8 cellular contexts compared by ENCODE assay signal in genomic region chr6:7136859-7137334, GRCh38. TPM values are rescaled to one million over a fixed set of nuclear protein-coding genes. Genes with fewer than 3 reads are reported as not detected.
DNase-seq lines count a peak whose midpoint lies in the region; ATAC-seq lines count a peak whose summit lies in the region.

No MANE protein-coding gene starts in this region.

- peaks cover 14% of the 10 kb centered on the region for H3K36me3 Mint-ChIP-seq in activated naive CD4-positive, alpha-beta T cell treated with anti-CD3 and anti-CD28 coated beads, Interleukin-2, amount 10 ng/mL, durations not matched to agents 7 days and 5 days
- H3K36me3 Mint-ChIP-seq in activated T-cell treated with anti-CD3 and anti-CD28 coated beads, Interleukin-2, amount 50 U/mL, for 72 hours (ENCODE audit: insufficient read depth in 2 of 2), result peaks cover 0 to 3% of the 10 kb centered on the region in 2 donors
- H3K36me3 Mint-ChIP-seq in naive thymus-derived CD8-positive, alpha-beta T cell, result peaks cover 0 to 6% (median 0%) of the 10 kb centered on the region in 3 donors

- peak overlapping the region; percentile 92 for H3K27ac Mint-ChIP-seq in activated naive CD4-positive, alpha-beta T cell treated with anti-CD3 and anti-CD28 coated beads, Interleukin-2, amount 10 ng/mL, durations not matched to agents 7 days and 5 days
- H3K27ac Mint-ChIP-seq in activated T-cell treated with anti-CD3 and anti-CD28 coated beads, Interleukin-2, amount 50 U/mL, for 72 hours, result peak overlapping the region; percentile 98
- H3K27ac Mint-ChIP-seq in naive thymus-derived CD8-positive, alpha-beta T cell, result peak overlapping the region; percentile 93 to 99 (median 97)

- H3K4me1 Mint-ChIP-seq in activated naive CD4-positive, alpha-beta T cell treated with anti-CD3 and anti-CD28 coated beads, Interleukin-2, amount 10 ng/mL, durations not matched to agents 7 days and 5 days, result peaks cover 84% of the 10 kb centered on the region
- peaks cover 93% of the 10 kb centered on the region for H3K4me1 Mint-ChIP-seq in activated T-cell treated with anti-CD3 and anti-CD28 coated beads, Interleukin-2, amount 50 U/mL, for 72 hours (ENCODE audit: low read depth)
- peaks cover 25 to 87% (median 66%) of the 10 kb centered on the region in 4 donors for H3K4me1 Mint-ChIP-seq in naive thymus-derived CD8-positive, alpha-beta T cell

- CTCF ChIA-PET in activated naive CD4-positive, alpha-beta T cell treated with anti-CD3 and anti-CD28 coated beads, Interleukin-2, amount 10 ng/mL, durations not matched to agents 7 days and 5 days (lab: Charles Lee), result interaction anchor here (0.8 to 1.9 kb wide), 4 partner anchors 8 to 437 kb away, joined by 3 to 5 read pairs (median 4); no protein-coding TSS in a partner anchor

- peak; percentile 30 for DNase-seq in activated naive CD4-positive, alpha-beta T cell treated with anti-CD3 and anti-CD28 coated beads, Interleukin-2, amount 10 ng/mL, durations not matched to agents 7 days and 5 days
- DNase-seq in activated naive CD4-positive, alpha-beta T cell treated with anti-CD3 and anti-CD28 coated beads, Interleukin-2, amount 50 U/mL, for 16 hours, result no peak
- no peak for DNase-seq in activated T-cell treated with anti-CD3 and anti-CD28 coated beads, Interleukin-2, amount 50 U/mL, for 72 hours
- DNase-seq in naive thymus-derived CD8-positive, alpha-beta T cell, result no peak
- no peak for DNase-seq in NCI-H510A (lab: John Stamatoyannopoulos, UW)
- DNase-seq in GF-D8 (lab: John Stamatoyannopoulos, UW), result no peak
- DNase-seq in left colon, result no peak

- peak; percentile 42 for ATAC-seq in HG03097 (IDR thresholded peaks at IDR 0.05; ENCODE audit: low FRiP score, unreplicated experiment)
- ATAC-seq in activated T-cell treated with anti-CD3 and anti-CD28 coated beads, Interleukin-2, amount 50 U/mL, for 72 hours (replicated peaks in 1 of 2), result no peak
- ATAC-seq in naive thymus-derived CD8-positive, alpha-beta T cell, result no peak
- ATAC-seq in left colon, result no peak

- no peaks in the 10 kb centered on the region for H3K27me3 Mint-ChIP-seq in activated naive CD4-positive, alpha-beta T cell treated with anti-CD3 and anti-CD28 coated beads, Interleukin-2, amount 10 ng/mL, durations not matched to agents 7 days and 5 days
- H3K27me3 Mint-ChIP-seq in activated T-cell treated with anti-CD3 and anti-CD28 coated beads, Interleukin-2, amount 50 U/mL, for 72 hours (ENCODE audit: low read depth), result no peaks in the 10 kb centered on the region
- H3K27me3 Mint-ChIP-seq in naive thymus-derived CD8-positive, alpha-beta T cell, result no peaks in the 10 kb centered on the region

- POLR2A ChIA-PET in naive thymus-derived CD8-positive, alpha-beta T cell (lab: Charles Lee), result interaction anchor here (1.1 to 2.2 kb wide), 7 partner anchors 8 to 84 kb away, joined by 3 to 13 read pairs (median 8); partner anchors contain the start of gene RREB1

- peak overlapping the region; percentile 65 for H3K4me3 Mint-ChIP-seq in activated naive CD4-positive, alpha-beta T cell treated with anti-CD3 and anti-CD28 coated beads, Interleukin-2, amount 10 ng/mL, durations not matched to agents 7 days and 5 days
- H3K4me3 Mint-ChIP-seq in activated T-cell treated with anti-CD3 and anti-CD28 coated beads, Interleukin-2, amount 50 U/mL, for 72 hours, result peak overlapping the region; percentile 85 to 97
- H3K4me3 Mint-ChIP-seq in naive thymus-derived CD8-positive, alpha-beta T cell, result peak overlapping the region in 9 of 10 donors; percentile 78 to 85 (median 84)

- no peaks in the 10 kb centered on the region for H3K9me3 Mint-ChIP-seq in activated naive CD4-positive, alpha-beta T cell treated with anti-CD3 and anti-CD28 coated beads, Interleukin-2, amount 10 ng/mL, durations not matched to agents 7 days and 5 days
- H3K9me3 Mint-ChIP-seq in activated T-cell treated with anti-CD3 and anti-CD28 coated beads, Interleukin-2, amount 50 U/mL, for 72 hours, result no peaks in the 10 kb centered on the region
- no peaks in the 10 kb centered on the region for H3K9me3 Mint-ChIP-seq in naive thymus-derived CD8-positive, alpha-beta T cell

- intact Hi-C loops in left colon (cut with DNase I, micrococcal nuclease), result no loop called here

RNA-seq across cellular contexts. Expression of gene RREB1, which starts 29.1 kb away (rescaled TPM):
- 10 to 100 TPM; 16.0 to 16.4 TPM for total RNA-seq in activated T-cell treated with anti-CD3 and anti-CD28 coated beads, Interleukin-2, amount 50 U/mL, for 72 hours
- total RNA-seq in naive thymus-derived CD8-positive, alpha-beta T cell, result 10 to 100 TPM; 47.1 to 53.0 TPM
- 1 to 10 TPM; 2.5 to 5.8 (median 5.0) TPM for polyA plus RNA-seq in naive thymus-derived CD8-positive, alpha-beta T cell
- total RNA-seq in left colon, result 100 to 1,000 TPM in 1 of 2 donors, 10 to 100 TPM in 1; 76.9 to 101 TPM
